19 cellular contexts compared by ENCODE assay signal in the genomic region with DNA sequence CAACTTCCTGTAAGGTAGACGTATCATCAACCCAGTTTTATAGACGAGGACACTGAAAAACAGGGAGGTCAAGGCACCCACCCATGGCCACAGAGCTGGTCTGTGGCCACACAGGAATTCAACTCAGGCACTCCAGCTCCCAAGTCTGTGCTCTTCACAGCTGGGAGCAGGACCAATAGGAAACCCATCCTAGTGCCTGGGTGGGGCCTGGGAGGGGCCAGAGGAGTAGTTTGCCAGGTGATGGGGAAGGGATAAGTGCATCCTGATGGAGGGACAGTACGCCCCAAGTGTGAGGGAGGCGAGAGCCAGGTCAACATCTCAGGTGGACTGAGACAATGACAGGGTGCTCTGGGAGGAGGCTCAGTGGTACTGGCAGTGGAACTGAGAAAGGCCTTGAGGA. TPM values are rescaled to one million over a fixed set of nuclear protein-coding genes. Genes with fewer than 3 reads are reported as not detected.
A peak's percentile ranks its signal among the peaks of the same experiment; 100 is the strongest.
DNase-seq lines count a peak whose midpoint lies in the region; ATAC-seq and TF ChIP-seq lines count a peak whose summit lies in the region.
"Had no signal": no experiment of that assay in that cellular context is flagged by ENCODE, and none has a peak within 500 bp of the region (broad histone marks: within the 10 kb centered on the region; RNA-seq: fewer than 3 reads in every experiment).

No MANE protein-coding gene starts in this region.

- CTCF ChIA-PET in activated naive CD4-positive, alpha-beta T cell treated with anti-CD3 and anti-CD28 coated beads, Interleukin-2, amount 10 ng/mL, durations not matched to agents 7 days and 5 days (lab: Charles Lee) = no interaction called here

- 93% methylated on average over 4 of the region's 4 CpGs for WGBS in HUES64
- 62 to 87% (median 72%) methylated on average over 4 of the region's 4 CpGs for WGBS in spleen, 5 donors

- H3K9me3 ChIP-seq in HUES64 (ENCODE audit: insufficient read depth, low read depth, low read length) = no peaks in the 10 kb centered on the region
- no peaks in the 10 kb centered on the region for H3K9me3 ChIP-seq in left lung
- no peaks in the 10 kb centered on the region for H3K9me3 ChIP-seq in spleen
- H3K9me3 ChIP-seq: SJCRH30 had no signal

- H3K4me1 Mint-ChIP-seq in GM23338 = peaks cover 7% of the 10 kb centered on the region
- H3K4me1 Mint-ChIP-seq in activated naive CD4-positive, alpha-beta T cell treated with anti-CD3 and anti-CD28 coated beads, Interleukin-2, amount 10 ng/mL, durations not matched to agents 7 days and 5 days = no peaks in the 10 kb centered on the region
- H3K4me1 Mint-ChIP-seq: B cell, IgD-negative memory B cell had no signal

- H3K4me3 Mint-ChIP-seq in GM23338 = no peak overlapping the region
- no peak overlapping the region for H3K4me3 Mint-ChIP-seq in activated naive CD4-positive, alpha-beta T cell treated with anti-CD3 and anti-CD28 coated beads, Interleukin-2, amount 10 ng/mL, durations not matched to agents 7 days and 5 days
- H3K4me3 Mint-ChIP-seq: B cell, CD14-positive monocyte, IgD-negative memory B cell had no signal

- H2AFZ ChIP-seq in GM23338 = peak overlapping the region; percentile 90

- ATAC-seq in GM23338 = peak; percentile 86
- ATAC-seq in left lung = peak; percentile 38
- no peak for ATAC-seq in HG03378 (IDR thresholded peaks at IDR 0.05; ENCODE audit: unreplicated experiment)

- TF ChIP-seq CTCF in GM23338 (conservative IDR thresholded peaks at IDR 0.05; ENCODE audit: low read depth in 2 of 2) (no peak), left lung (IDR thresholded peaks at IDR 0.05) (no peak), spleen (IDR thresholded peaks at IDR 0.05 in 8 of 11, conservative IDR thresholded peaks at IDR 0.05 in 3 of 11) (no peak)

- H3K4me2 ChIP-seq in GM23338 = peak overlapping the region; percentile 62

- H3K4me1 ChIP-seq in GM23338 (ENCODE audit: insufficient read depth) (peaks cover 9% of the 10 kb centered on the region), HUES64 (ENCODE audit: insufficient read depth, low read length) (peaks cover 14% of the 10 kb centered on the region; the same call in 1 of the 2 replicates), left lung (no peaks in the 10 kb centered on the region), spleen (no peaks in the 10 kb centered on the region)

- H3K36me3 Mint-ChIP-seq in GM23338 (ENCODE audit: low read depth) = no peaks in the 10 kb centered on the region
- no peaks in the 10 kb centered on the region for H3K36me3 Mint-ChIP-seq in activated naive CD4-positive, alpha-beta T cell treated with anti-CD3 and anti-CD28 coated beads, Interleukin-2, amount 10 ng/mL, durations not matched to agents 7 days and 5 days
- H3K36me3 Mint-ChIP-seq: IgD-negative memory B cell had no signal

- H3K27me3 Mint-ChIP-seq in GM23338 (ENCODE audit: insufficient read depth, low read depth, poor library complexity) = peaks cover 6% of the 10 kb centered on the region
- peaks cover 10% of the 10 kb centered on the region for H3K27me3 Mint-ChIP-seq in activated naive CD4-positive, alpha-beta T cell treated with anti-CD3 and anti-CD28 coated beads, Interleukin-2, amount 10 ng/mL, durations not matched to agents 7 days and 5 days
- H3K27me3 Mint-ChIP-seq: B cell, IgD-negative memory B cell had no signal

- H3K27ac Mint-ChIP-seq in GM23338 = no peak overlapping the region
- H3K27ac Mint-ChIP-seq in activated naive CD4-positive, alpha-beta T cell treated with anti-CD3 and anti-CD28 coated beads, Interleukin-2, amount 10 ng/mL, durations not matched to agents 7 days and 5 days = no peak overlapping the region
- H3K27ac Mint-ChIP-seq: B cell, IgD-negative memory B cell had no signal

- no peaks in the 10 kb centered on the region for H3K27me3 ChIP-seq in GM23338 (ENCODE audit: insufficient read depth)
- no peaks in the 10 kb centered on the region for H3K27me3 ChIP-seq in HUES64 (ENCODE audit: insufficient read depth, low read length)
- no peaks in the 10 kb centered on the region for H3K27me3 ChIP-seq in left lung
- H3K27me3 ChIP-seq in spleen (replicated peaks in 1 of 7) = no peaks in the 10 kb centered on the region
- H3K27me3 ChIP-seq: SJCRH30 had no signal

- H3K27ac ChIP-seq in GM23338 (ENCODE audit: low read depth) (peak overlapping the region; percentile 83; the same call in 1 of the 2 replicates), HUES64 (ENCODE audit: low read depth, low read length) (peak overlapping the region; percentile 39; the same call in 1 of the 2 replicates), left lung (no peak overlapping the region), spleen (no peak overlapping the region)
- H3K27ac ChIP-seq: SJCRH30 had no signal

- DNase-seq in GM23338 (ENCODE audit: low spot score) (peak; percentile 38), left lung (no peak), spleen (peak; percentile 25), HuH-7.5 (ENCODE audit: low spot score) (no peak)
- no peak for DNase-seq in activated naive CD4-positive, alpha-beta T cell treated with anti-CD3 and anti-CD28 coated beads, Interleukin-2, amount 10 ng/mL, durations not matched to agents 7 days and 5 days
- DNase-seq: DMS53, GF-D8, NCI-H1105 treated with DMSO at 0.1 percent for 48 hours, NCI-H2081, NCI-H2171 treated with DMSO at 0.1 percent for 48 hours, NCI-H524 treated with DMSO at 0.1 percent for 48 hours, NCI-H82, SJCRH30, T-helper 1 cell had no signal

- H3K4me3 ChIP-seq in GM23338 (no peak overlapping the region), HUES64 (ENCODE audit: low read length) (no peak overlapping the region), left lung (no peak overlapping the region), spleen (no peak overlapping the region)
- H3K4me3 ChIP-seq: SJCRH30 had no signal

- intact Hi-C loops in left lung (cut with DNase I) (no loop called here), spleen (cut with DNase I; ENCODE audit: low total_unique reads) (no loop called here)

- H4K20me1 ChIP-seq in GM23338 (replicated peaks; ENCODE audit: insufficient read depth) = no peaks in the 10 kb centered on the region

- 0 out of 2 replicates have a peak, but pooled peaks cover 3% of the 10 kb centered on the region for H3F3A ChIP-seq in GM23338 (replicated peaks; ENCODE audit: low read depth)

- no peaks in the 10 kb centered on the region for H3K9me3 Mint-ChIP-seq in GM23338
- H3K9me3 Mint-ChIP-seq in activated naive CD4-positive, alpha-beta T cell treated with anti-CD3 and anti-CD28 coated beads, Interleukin-2, amount 10 ng/mL, durations not matched to agents 7 days and 5 days = no peaks in the 10 kb centered on the region
- H3K9me3 Mint-ChIP-seq: IgD-negative memory B cell had no signal

- H3K9me2 ChIP-seq in GM23338 (ENCODE audit: insufficient read depth) = peaks cover 8% of the 10 kb centered on the region

- no peaks in the 10 kb centered on the region for H3K79me2 ChIP-seq in GM23338 (replicated peaks; ENCODE audit: insufficient read depth)

- TF ChIP-seq POLR2A in spleen (IDR thresholded peaks at IDR 0.05) = no peak

- no peak overlapping the region for H3K9ac ChIP-seq in HUES64 (ENCODE audit: low read depth, low read length)

- H3K36me3 ChIP-seq in GM23338 (ENCODE audit: insufficient read depth) (no peaks in the 10 kb centered on the region), HUES64 (ENCODE audit: insufficient read depth, low read length) (no peaks in the 10 kb centered on the region), left lung (no peaks in the 10 kb centered on the region), spleen (no peaks in the 10 kb centered on the region)
- H3K36me3 ChIP-seq: SJCRH30 had no signal

TF ChIP-seq in GM23338, 12 proteins besides CTCF, POLR2A, EP300 and RAD21 (continues in another document):
- TF ChIP-seq, protein P1, sequence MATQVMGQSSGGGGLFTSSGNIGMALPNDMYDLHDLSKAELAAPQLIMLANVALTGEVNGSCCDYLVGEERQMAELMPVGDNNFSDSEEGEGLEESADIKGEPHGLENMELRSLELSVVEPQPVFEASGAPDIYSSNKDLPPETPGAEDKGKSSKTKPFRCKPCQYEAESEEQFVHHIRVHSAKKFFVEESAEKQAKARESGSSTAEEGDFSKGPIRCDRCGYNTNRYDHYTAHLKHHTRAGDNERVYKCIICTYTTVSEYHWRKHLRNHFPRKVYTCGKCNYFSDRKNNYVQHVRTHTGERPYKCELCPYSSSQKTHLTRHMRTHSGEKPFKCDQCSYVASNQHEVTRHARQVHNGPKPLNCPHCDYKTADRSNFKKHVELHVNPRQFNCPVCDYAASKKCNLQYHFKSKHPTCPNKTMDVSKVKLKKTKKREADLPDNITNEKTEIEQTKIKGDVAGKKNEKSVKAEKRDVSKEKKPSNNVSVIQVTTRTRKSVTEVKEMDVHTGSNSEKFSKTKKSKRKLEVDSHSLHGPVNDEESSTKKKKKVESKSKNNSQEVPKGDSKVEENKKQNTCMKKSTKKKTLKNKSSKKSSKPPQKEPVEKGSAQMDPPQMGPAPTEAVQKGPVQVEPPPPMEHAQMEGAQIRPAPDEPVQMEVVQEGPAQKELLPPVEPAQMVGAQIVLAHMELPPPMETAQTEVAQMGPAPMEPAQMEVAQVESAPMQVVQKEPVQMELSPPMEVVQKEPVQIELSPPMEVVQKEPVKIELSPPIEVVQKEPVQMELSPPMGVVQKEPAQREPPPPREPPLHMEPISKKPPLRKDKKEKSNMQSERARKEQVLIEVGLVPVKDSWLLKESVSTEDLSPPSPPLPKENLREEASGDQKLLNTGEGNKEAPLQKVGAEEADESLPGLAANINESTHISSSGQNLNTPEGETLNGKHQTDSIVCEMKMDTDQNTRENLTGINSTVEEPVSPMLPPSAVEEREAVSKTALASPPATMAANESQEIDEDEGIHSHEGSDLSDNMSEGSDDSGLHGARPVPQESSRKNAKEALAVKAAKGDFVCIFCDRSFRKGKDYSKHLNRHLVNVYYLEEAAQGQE (IDR thresholded peaks at IDR 0.05; ENCODE audit: unreplicated experiment) = no peak
- TF ChIP-seq JUNB (IDR thresholded peaks at IDR 0.05; ENCODE audit: unreplicated experiment) (no peak), EZH2 (IDR thresholded peaks at IDR 0.05; ENCODE audit: low read depth, unreplicated experiment) (no peak), POLR2AphosphoS5 (IDR thresholded peaks at IDR 0.05; ENCODE audit: low read depth) (no peak)

RNA-seq across cellular contexts. Expression of gene KIF9, which starts 22.0 kb away (rescaled TPM):
- total RNA-seq in GM23338 (2014; rRNA removed; shearing (Covaris generic)) = 4.1 and 14.0 TPM in 2 replicates
- polyA plus RNA-seq in GM23338 (2016; fragmentation: Nextera tagmentation; extraction: Ambion mirVana) (10.3 and 12.6 TPM in 2 replicates), spleen (10 to 100 TPM in 1 of 3 donors, 1 to 10 TPM in 2; 3.8 to 12.3 (median 6.8) TPM)
- polyA plus RNA-seq in HUES64 (2013, experiment 1 of 2) = 7.0 TPM
- polyA plus RNA-seq in HUES64 (2013, experiment 2 of 2) = 7.6 TPM
- total RNA-seq in left lung (1 to 10 TPM; 8.4 to 9.5 TPM), spleen (10 to 100 TPM in 2 of 7 donors, 1 to 10 TPM in 5; 3.9 to 15.8 (median 6.6) TPM)

RNA-seq across cellular contexts. Expression of gene KLHL18, which starts 22.1 kb away (rescaled TPM):
- 16.8 and 18.1 TPM in 2 replicates for total RNA-seq in GM23338 (2014; rRNA removed; shearing (Covaris generic))
- polyA plus RNA-seq in GM23338 (2016; fragmentation: Nextera tagmentation; extraction: Ambion mirVana) = 11.3 and 13.9 TPM in 2 replicates
- 14.8 TPM for polyA plus RNA-seq in HUES64 (2013, experiment 1 of 2)
- 12.9 TPM for polyA plus RNA-seq in HUES64 (2013, experiment 2 of 2)
- total RNA-seq in left lung = 10 to 100 TPM; 25.9 to 29.5 TPM
- 10 to 100 TPM; 22.0 to 44.6 (median 31.3) TPM for total RNA-seq in spleen
- polyA plus RNA-seq in spleen = 10 to 100 TPM; 19.2 to 28.3 (median 26.9) TPM

Comparison
In these comparisons a context has a peak if more than half of its experiments do, and no peak if none do; other contexts are left out.
1. DNase-seq: peak in GM23338 (single experiment) and spleen (single experiment); none in left lung (0 of 2), HuH-7.5 (single experiment) and activated naive CD4-positive, alpha-beta T cell treated with anti-CD3 and anti-CD28 coated beads, Interleukin-2, amount 10 ng/mL, durations not matched to agents 7 days and 5 days (single experiment).
2. H3K27ac ChIP-seq: peak in GM23338 (single experiment) and HUES64 (single experiment); none in left lung (0 of 2) and spleen (0 of 8).